Comparison of ENCODE assay signal across 11 cellular contexts in the genomic region with DNA sequence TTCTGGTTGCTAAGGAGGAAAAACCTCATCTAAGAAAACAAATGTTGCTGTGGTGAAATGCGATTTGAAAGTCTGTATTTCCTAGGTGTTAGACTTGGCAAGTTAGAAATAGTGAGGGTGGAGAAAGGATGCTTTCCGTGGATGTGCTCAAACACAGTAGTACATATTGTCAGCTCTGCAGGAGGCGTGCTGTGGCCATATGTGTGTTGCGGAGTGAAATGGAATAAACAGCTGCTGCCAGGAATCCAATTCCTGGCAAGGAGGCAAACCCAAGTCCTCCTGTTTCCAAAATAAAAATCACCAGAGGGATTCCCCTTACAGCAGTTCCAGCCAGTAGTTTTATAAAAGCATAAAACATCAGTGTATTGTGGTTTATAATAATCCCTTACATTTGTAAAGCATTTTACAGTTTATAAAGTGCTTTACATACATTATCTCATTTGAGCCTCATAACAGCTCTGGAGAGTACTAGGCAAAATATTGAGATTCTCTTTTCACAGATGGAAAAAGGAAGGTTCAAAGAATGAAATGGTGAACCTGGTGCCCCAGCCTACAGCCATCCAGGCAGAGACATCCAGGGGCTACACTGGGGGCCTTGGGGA.
DNase-seq lines count a peak whose midpoint lies in the region; ATAC-seq and TF ChIP-seq lines count a peak whose summit lies in the region.
"Had no signal": no experiment of that assay in that cellular context is flagged by ENCODE, and none has a peak within 500 bp of the region (broad histone marks: within the 10 kb centered on the region; RNA-seq: fewer than 3 reads in every experiment).

No MANE protein-coding gene starts in this region.

- H3K4me3 ChIP-seq in AG09309 (ENCODE audit: control insufficient read depth, low read depth, low read length) (no peak overlapping the region), fibroblast of mammary gland (ENCODE audit: control insufficient read depth, low read depth, low read length) (no peak overlapping the region), HAP-1 (no peak overlapping the region)
- H3K4me3 ChIP-seq: SJSA1 had no signal

- H3K9me3 ChIP-seq in HAP-1, result no peaks in the 10 kb centered on the region
- H3K9me3 ChIP-seq: SJSA1 had no signal

- no peaks in the 10 kb centered on the region for H3K27me3 Mint-ChIP-seq in nephron progenitor cell (ENCODE audit: low read depth, poor library complexity)

- TF ChIP-seq CTCF in AG09309 (IDR thresholded peaks at IDR 0.05; ENCODE audit: control insufficient read depth, insufficient read depth, low read depth, low read length, missing control alignments), result no peak
- TF ChIP-seq CTCF in fibroblast of mammary gland (conservative IDR thresholded peaks at IDR 0.05; ENCODE audit: control insufficient read depth, insufficient read depth, low read depth, low read length), result no peak
- no peak for TF ChIP-seq CTCF in nephron progenitor cell (IDR thresholded peaks at IDR 0.05)

- H3K27me3 ChIP-seq in HAP-1 (ENCODE audit: low read depth), result no peaks in the 10 kb centered on the region
- H3K27me3 ChIP-seq: SJSA1 had no signal

- no peak overlapping the region for H3K4me3 Mint-ChIP-seq in nephron progenitor cell
- H3K4me3 Mint-ChIP-seq: naive B cell had no signal

- in situ Hi-C loops in HAP-1 (cut with MboI; ENCODE audit: low sequenced_read_pairs), result no loop called here

- ATAC-seq in HG02642 (IDR thresholded peaks at IDR 0.05; ENCODE audit: poor library complexity, unreplicated experiment), result no peak
- ATAC-seq in activated CD4-positive, CD25-positive, alpha-beta regulatory T cell treated with anti-CD3 and anti-CD28 coated beads, Interleukin-2, amount 50 U/mL, for 24 hours, result no peak

- H3K9me3 Mint-ChIP-seq in nephron progenitor cell, result peaks cover 9% of the 10 kb centered on the region

- peaks cover 48% of the 10 kb centered on the region for H3K4me1 Mint-ChIP-seq in nephron progenitor cell
- H3K4me1 Mint-ChIP-seq: naive B cell had no signal

- DNase-seq in AG09309 (ENCODE audit: low read depth), result peak; percentile 32
- peak; percentile 91 for DNase-seq in NCI-H2171 treated with DMSO at 0.1 percent for 48 hours (lab: John Stamatoyannopoulos, UW)
- peak; percentile 62 for DNase-seq in fibroblast of mammary gland (ENCODE audit: low read depth)
- no peak for DNase-seq in nephron progenitor cell
- no peak for DNase-seq in HAP-1 (ENCODE audit: low spot score in 2 of 2)
- DNase-seq in RPMI8226, result no peak
- DNase-seq: activated CD4-positive, alpha-beta T cell treated with anti-CD3 and anti-CD28 coated beads, Interleukin-2, amount 50 U/mL, for 4 hours; naive B cell had no signal

- peaks cover 41% of the 10 kb centered on the region for H3K4me1 ChIP-seq in HAP-1
- H3K4me1 ChIP-seq: SJSA1 had no signal

- H3K36me3 Mint-ChIP-seq in nephron progenitor cell (ENCODE audit: low read depth), result no peaks in the 10 kb centered on the region
- H3K36me3 Mint-ChIP-seq: naive B cell had no signal

- H3K36me3 ChIP-seq in HAP-1 (replicated peaks), result no peaks in the 10 kb centered on the region
- H3K36me3 ChIP-seq: SJSA1 had no signal

- peak overlapping the region; percentile 73 for H3K27ac Mint-ChIP-seq in nephron progenitor cell

Comparison
In these comparisons a context has a peak if more than half of its experiments do, and no peak if none do; other contexts are left out.
1. DNase-seq: peak in AG09309 (single experiment), NCI-H2171 treated with DMSO at 0.1 percent for 48 hours (single experiment) and fibroblast of mammary gland (single experiment); none in nephron progenitor cell (single experiment), HAP-1 (0 of 2) and RPMI8226 (single experiment).